27 cellular contexts compared by ENCODE assay signal in the genomic region with DNA sequence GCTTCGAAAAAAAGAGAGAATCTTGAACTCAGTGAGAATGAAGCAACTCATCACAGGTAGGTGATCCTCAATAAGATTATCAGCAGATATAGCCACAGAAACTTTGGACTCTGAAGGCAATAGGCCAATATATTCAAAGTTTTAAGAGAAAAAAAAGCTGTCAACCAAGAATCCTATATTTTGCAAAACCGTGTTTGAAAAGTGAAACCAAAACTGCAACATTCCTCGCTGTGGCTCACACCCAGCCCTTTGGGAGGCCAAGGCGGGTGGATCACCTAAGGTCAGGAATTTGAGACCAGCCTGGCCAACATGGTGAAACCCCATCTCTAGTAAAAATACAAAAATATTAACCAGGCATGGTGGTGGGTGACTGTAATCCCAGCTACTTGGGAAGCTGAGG.
"Had no signal": no experiment of that assay in that cellular context is flagged by ENCODE, and none has a peak within 500 bp of the region (broad histone marks: within the 10 kb centered on the region; RNA-seq: fewer than 3 reads in every experiment).

No MANE protein-coding gene starts in this region.

- H3K4me3 ChIP-seq: coronary artery, esophagus muscularis mucosa, gastroesophageal sphincter, heart left ventricle, left lung, neural progenitor cell, testis, tibial artery, upper lobe of left lung had no signal

- ATAC-seq: foreskin keratinocyte; gastroesophageal sphincter; heart left ventricle; left cardiac atrium; left lung; naive thymus-derived CD4-positive, alpha-beta T cell; sciatic nerve; stimulated activated memory B cell treated with anti-CD40 and anti-IgM and Interleukin-4, amounts not matched to agents 10 μg/mL and 1 μg/mL and 100 μg/mL, for 72 hours; stimulated activated naive CD8-positive, alpha-beta T cell treated with anti-CD3 and anti-CD28 coated beads, Interleukin-15, Interleukin-2, amounts not matched to agents 100 U/mL and 50 U/mL, for 24 hours had no signal

- H3K27ac ChIP-seq: coronary artery, esophagus muscularis mucosa, foreskin keratinocyte, gastroesophageal sphincter, heart left ventricle, left lung, neural progenitor cell, parathyroid adenoma, testis, tibial artery, upper lobe of left lung had no signal

- H3K9me3 ChIP-seq: testis had no signal

- FAIRE-seq: endothelial cell of umbilical vein, islet of Langerhans, urothelium cell line had no signal

- H3K27me3 ChIP-seq: esophagus muscularis mucosa, gastroesophageal sphincter, heart left ventricle, left lung, neural progenitor cell, testis, tibial artery, upper lobe of left lung had no signal

- DNase-seq: dermis blood vessel endothelial cell; effector memory CD4-positive, alpha-beta T cell; foreskin keratinocyte; heart left ventricle; hippocampal formation; left cardiac atrium; left lung; mesendoderm; midbrain; naive thymus-derived CD4-positive, alpha-beta T cell; stimulated activated CD4-positive, alpha-beta T cell treated with anti-CD3 and anti-CD28 coated beads, Interleukin-2, amount 100 ng/mL, for 24 hours; stimulated activated CD4-positive, alpha-beta T cell treated with anti-CD3 and anti-CD28 coated beads, Interleukin-4, amount 100 ng/mL, for 24 hours; stimulated activated naive CD8-positive, alpha-beta T cell treated with anti-CD3 and anti-CD28 coated beads, Interleukin-15, Interleukin-2, amounts not matched to agents 100 U/mL and 50 U/mL, for 24 hours; substantia nigra; testis; tibial artery; upper lobe of left lung had no signal

- H3K4me1 ChIP-seq: esophagus muscularis mucosa, foreskin keratinocyte, gastroesophageal sphincter, heart left ventricle, left lung, parathyroid adenoma, testis, tibial artery, upper lobe of left lung had no signal

- H3K36me3 ChIP-seq: esophagus muscularis mucosa, gastroesophageal sphincter, heart left ventricle, left lung, neural progenitor cell, tibial artery, upper lobe of left lung had no signal

- H3K4me2 ChIP-seq: neural progenitor cell had no signal
